In genomic region chr17:64709481-64709880, GRCh38 we compare ENCODE assay signal across 8 cellular contexts. TPM values are rescaled to one million over a fixed set of nuclear protein-coding genes. Genes with fewer than 3 reads are reported as not detected.
A peak's percentile ranks its signal among the peaks of the same experiment; 100 is the strongest.
DNase-seq lines count a peak whose midpoint lies in the region; TF ChIP-seq lines count a peak whose summit lies in the region.

No MANE protein-coding gene starts in this region.

- peak overlapping the region; percentile 64 for H2AFZ ChIP-seq in MM.1S (ENCODE audit: low read length)
- peak overlapping the region; percentile 75 for H2AFZ ChIP-seq in neural progenitor cell (replicated peaks)

- intact Hi-C loops in CD4-positive, alpha-beta memory T cell (cut with micrococcal nuclease) = no loop called here

- H3K9me3 ChIP-seq in CD4-positive, alpha-beta memory T cell (ENCODE audit: control insufficient read depth in 1 of 2, low read length in 2 of 2) = no peaks in the 10 kb centered on the region
- H3K9me3 ChIP-seq in MM.1S (replicated peaks; ENCODE audit: insufficient read depth, low read length) = no peaks in the 10 kb centered on the region
- no peaks in the 10 kb centered on the region for H3K9me3 ChIP-seq in neural progenitor cell (ENCODE audit: low read depth)

- H3K4me3 Mint-ChIP-seq in CD4-positive, alpha-beta memory T cell = peak overlapping the region in 7 of 8 donors; percentile 15 to 78 (median 67)
- H3K4me3 Mint-ChIP-seq in chondrocyte (ENCODE audit: unreplicated experiment) (no peak overlapping the region), neural progenitor cell (no peak overlapping the region)

- H3K4me1 Mint-ChIP-seq in CD4-positive, alpha-beta memory T cell = peaks cover 54 to 78% (median 66%) of the 10 kb centered on the region in 4 donors
- H3K4me1 Mint-ChIP-seq in chondrocyte (ENCODE audit: low read depth) = peaks cover 61% of the 10 kb centered on the region
- peaks cover 18% of the 10 kb centered on the region for H3K4me1 Mint-ChIP-seq in neural progenitor cell

- H3K79me2 ChIP-seq in MM.1S (ENCODE audit: low read length) (no peaks in the 10 kb centered on the region), neural progenitor cell (ENCODE audit: low read depth) (no peaks in the 10 kb centered on the region)

- POLR2A ChIA-PET in CD4-positive, alpha-beta memory T cell (lab: Charles Lee; ENCODE audit: partially characterized antibody) = interaction anchor here (0.7 to 3.5 kb wide), 6 partner anchors 9 to 213 kb away, joined by 3 to 25 read pairs (median 6); partner anchors contain the start of genes CEP95, DDX5, LRRC37A3 and POLG2
- POLR2A ChIA-PET in HEK293T (lab: Yijun Ruan, JAX) = interaction anchor here (1.0 to 1.4 kb wide), 3 partner anchors 48 to 204 kb away, joined by 3 to 5 read pairs (median 4); partner anchors contain the start of genes CEP95 and SMURF2

- H3K4me2 ChIP-seq in MM.1S (ENCODE audit: low read depth, low read length) (peak overlapping the region; percentile 68), neural progenitor cell (no peak overlapping the region)

- H3K9me3 Mint-ChIP-seq in CD4-positive, alpha-beta memory T cell = no peaks in the 10 kb centered on the region
- no peaks in the 10 kb centered on the region for H3K9me3 Mint-ChIP-seq in chondrocyte (ENCODE audit: low read depth)
- H3K9me3 Mint-ChIP-seq in neural progenitor cell = no peaks in the 10 kb centered on the region

- H4K20me1 ChIP-seq in MM.1S (ENCODE audit: insufficient read depth, low read length) (no peaks in the 10 kb centered on the region), neural progenitor cell (ENCODE audit: low read depth) (no peaks in the 10 kb centered on the region)

- DNase-seq in CD4-positive, alpha-beta memory T cell = no peak
- DNase-seq in MM.1S (no peak), chondrocyte (ENCODE audit: low spot score) (no peak), neural progenitor cell (ENCODE audit: low spot score) (no peak), HEK293T (ENCODE audit: extremely low spot score) (no peak), AG08396 (ENCODE audit: low spot score) (no peak), NCI-H1048 (lab: John Stamatoyannopoulos, UW) (no peak), ecto neural progenitor cell (ENCODE audit: low spot score) (no peak)

- no peaks in the 10 kb centered on the region for H3K9me2 ChIP-seq in MM.1S (replicated peaks; ENCODE audit: insufficient read depth, low read length)

- peak overlapping the region; percentile 86 to 94 (median 90) for H3K27ac Mint-ChIP-seq in CD4-positive, alpha-beta memory T cell
- H3K27ac Mint-ChIP-seq in chondrocyte (ENCODE audit: unreplicated experiment) (peak overlapping the region; percentile 94), neural progenitor cell (no peak overlapping the region)

- peak overlapping the region in 1 of 2 donors; percentile 12 for H3K4me3 ChIP-seq in CD4-positive, alpha-beta memory T cell (ENCODE audit: low read length in 2 of 2)
- H3K4me3 ChIP-seq in MM.1S (ENCODE audit: low read length) = 0 out of 2 replicates have a peak overlapping the region, but pooled peaks have one; percentile 6
- no peak overlapping the region for H3K4me3 ChIP-seq in neural progenitor cell

- H3K27ac ChIP-seq in CD4-positive, alpha-beta memory T cell (ENCODE audit: low read depth, low read length) = peak overlapping the region; percentile 38
- peak overlapping the region; percentile 73 for H3K27ac ChIP-seq in MM.1S (ENCODE audit: low read length)
- no peak overlapping the region for H3K27ac ChIP-seq in neural progenitor cell

- H3K27me3 ChIP-seq in CD4-positive, alpha-beta memory T cell (ENCODE audit: insufficient read depth, low read length) = no peaks in the 10 kb centered on the region
- H3K27me3 ChIP-seq in MM.1S (replicated peaks; ENCODE audit: insufficient read depth, low read length) = no peaks in the 10 kb centered on the region
- H3K27me3 ChIP-seq in neural progenitor cell = no peaks in the 10 kb centered on the region

- H3K9ac ChIP-seq in MM.1S (ENCODE audit: low read length) (peak overlapping the region; percentile 2; the same call in 1 of the 2 replicates), neural progenitor cell (no peak overlapping the region)

- CTCF ChIA-PET in CD4-positive, alpha-beta memory T cell (lab: Charles Lee; ENCODE audit: partially characterized antibody) = interaction anchor here (1.6 kb wide), 1 partner anchor 27 kb away, joined by 14 read pairs; no protein-coding TSS in a partner anchor
- CTCF ChIA-PET in HEK293T (lab: Yijun Ruan, JAX) = interaction anchor here (0.6 to 1.3 kb wide), 3 partner anchors 9 to 206 kb away, joined by 3 to 5 read pairs (median 3); no protein-coding TSS in a partner anchor

- no peak for TF ChIP-seq CTCF in MM.1S (IDR thresholded peaks at IDR 0.05; ENCODE audit: low read length)
- no peak for TF ChIP-seq CTCF in chondrocyte (IDR thresholded peaks at IDR 0.05)
- TF ChIP-seq CTCF in neural progenitor cell (IDR thresholded peaks at IDR 0.05) = no peak

- H3K36me3 Mint-ChIP-seq in CD4-positive, alpha-beta memory T cell = no peaks in the 10 kb centered on the region
- H3K36me3 Mint-ChIP-seq in chondrocyte (ENCODE audit: low read depth) (no peaks in the 10 kb centered on the region), neural progenitor cell (no peaks in the 10 kb centered on the region)

- H3F3A ChIP-seq in MM.1S (ENCODE audit: insufficient read depth, low read length) (peaks cover 12% of the 10 kb centered on the region), neural progenitor cell (ENCODE audit: low read depth) (no peaks in the 10 kb centered on the region)

- no peaks in the 10 kb centered on the region for H3K27me3 Mint-ChIP-seq in CD4-positive, alpha-beta memory T cell
- H3K27me3 Mint-ChIP-seq in chondrocyte (ENCODE audit: low read depth) = no peaks in the 10 kb centered on the region
- H3K27me3 Mint-ChIP-seq in neural progenitor cell (ENCODE audit: insufficient read depth, low read depth) = peaks cover 11% of the 10 kb centered on the region

- H3K4me1 ChIP-seq in CD4-positive, alpha-beta memory T cell (ENCODE audit: insufficient read depth, low read length) = peaks cover 74% of the 10 kb centered on the region
- H3K4me1 ChIP-seq in MM.1S (ENCODE audit: low read length) (peaks cover 25% of the 10 kb centered on the region), neural progenitor cell (peaks cover 3% of the 10 kb centered on the region)

- no peaks in the 10 kb centered on the region for H3K36me3 ChIP-seq in CD4-positive, alpha-beta memory T cell (ENCODE audit: insufficient read depth, low read length)
- H3K36me3 ChIP-seq in MM.1S (replicated peaks; ENCODE audit: insufficient read depth, low read length) (no peaks in the 10 kb centered on the region), neural progenitor cell (no peaks in the 10 kb centered on the region)

TF ChIP-seq in HEK293T, 16 proteins besides CTCF, POLR2A, EP300 and RAD21:
- TF ChIP-seq SP1 (IDR thresholded peaks at IDR 0.05) (no peak), ELF4 (IDR thresholded peaks at IDR 0.05) (no peak), HDGF (IDR thresholded peaks at IDR 0.05; ENCODE audit: borderline replicate concordance) (no peak), ZNF384 (IDR thresholded peaks at IDR 0.05) (no peak), NFRKB (IDR thresholded peaks at IDR 0.05) (no peak), CTBP1 (IDR thresholded peaks at IDR 0.05; ENCODE audit: borderline replicate concordance) (no peak), FOXA1 (IDR thresholded peaks at IDR 0.05) (no peak)
- TF ChIP-seq, protein P1, sequence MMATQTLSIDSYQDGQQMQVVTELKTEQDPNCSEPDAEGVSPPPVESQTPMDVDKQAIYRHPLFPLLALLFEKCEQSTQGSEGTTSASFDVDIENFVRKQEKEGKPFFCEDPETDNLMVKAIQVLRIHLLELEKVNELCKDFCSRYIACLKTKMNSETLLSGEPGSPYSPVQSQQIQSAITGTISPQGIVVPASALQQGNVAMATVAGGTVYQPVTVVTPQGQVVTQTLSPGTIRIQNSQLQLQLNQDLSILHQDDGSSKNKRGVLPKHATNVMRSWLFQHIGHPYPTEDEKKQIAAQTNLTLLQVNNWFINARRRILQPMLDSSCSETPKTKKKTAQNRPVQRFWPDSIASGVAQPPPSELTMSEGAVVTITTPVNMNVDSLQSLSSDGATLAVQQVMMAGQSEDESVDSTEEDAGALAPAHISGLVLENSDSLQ (IDR thresholded peaks at IDR 0.05) = no peak

RNA-seq across cellular contexts. Expression of gene SMURF2, which starts 47.4 kb away (rescaled TPM):
- total RNA-seq in CD4-positive, alpha-beta memory T cell = 10 to 100 TPM; 32.8 to 35.0 TPM
- polyA plus RNA-seq in CD4-positive, alpha-beta memory T cell = 1 to 10 TPM; 4.9 to 7.8 TPM
- total RNA-seq in chondrocyte (33.4 to 41.0 TPM (median 36.2 TPM) in 3 replicates), neural progenitor cell (ENCODE audit: low replicate concordance) (21.6 and 24.6 TPM in 2 replicates)

Comparison
In these comparisons a context has a peak if more than half of its experiments do, and no peak if none do; other contexts are left out.
1. H3K4me3 Mint-ChIP-seq: peak in CD4-positive, alpha-beta memory T cell (7 of 8); none in chondrocyte (single experiment) and neural progenitor cell (single experiment).